17 cellular contexts compared by ENCODE assay signal in genomic region chr9:6418764-6419163, GRCh38. TPM values are rescaled to one million over a fixed set of nuclear protein-coding genes. Genes with fewer than 3 reads are reported as not detected.
DNase-seq lines count a peak whose midpoint lies in the region; FAIRE-seq and TF ChIP-seq lines count a peak whose summit lies in the region.
"Had no signal": no experiment of that assay in that cellular context is flagged by ENCODE, and none has a peak within 500 bp of the region (broad histone marks: within the 10 kb centered on the region; RNA-seq: fewer than 3 reads in every experiment).

No MANE protein-coding gene starts in this region.

- no TSS peak for BruUV-seq in MCF 10A (replicated peaks; lab: Mats Ljungman, UMichigan)

- TF ChIP-seq POLR2A in breast epithelium (IDR thresholded peaks at IDR 0.05), result no peak

- no peak for DNase-seq in MCF 10A (ENCODE audit: unreplicated experiment)
- DNase-seq in breast epithelium (ENCODE audit: low spot score in 2 of 2), result no peak
- DNase-seq in astrocyte (ENCODE audit: low read depth), result no peak
- no peak for DNase-seq in activated CD4-positive, CD25-positive, alpha-beta regulatory T cell (lab: John Stamatoyannopoulos, UW)
- DNase-seq in effector CD8-positive, alpha-beta T cell (lab: John Stamatoyannopoulos, UW), result no peak
- no peak for DNase-seq in stimulated activated CD4-positive, alpha-beta T cell treated with anti-CD3 and anti-CD28 coated beads, Interleukin-15, amount 100 ng/mL, for 24 hours
- DNase-seq in GM19238 (ENCODE audit: insufficient read length, low spot score), result no peak
- DNase-seq: DMS53; head of caudate nucleus; NCI-H1930; NCI-H524; pancreas; stimulated activated naive CD4-positive, alpha-beta T cell treated with Interleukin-2 at 50 U/mL for 16 hours; SW 1271 had no signal

- H3K79me2 ChIP-seq in Loucy (ENCODE audit: insufficient read depth, low read length) (peaks cover 100% of the 10 kb centered on the region), astrocyte (ENCODE audit: insufficient read depth, low read length) (peaks cover 98% of the 10 kb centered on the region)

- H2AFZ ChIP-seq in Loucy (ENCODE audit: low read length), result no peak overlapping the region
- no peak overlapping the region for H2AFZ ChIP-seq in astrocyte (ENCODE audit: low read depth, low read length)

- POLR2A ChIA-PET in MCF 10A (lab: Yijun Ruan, JAX), result interaction anchor here (2.3 kb wide), 1 partner anchor 15 kb away, joined by 7 read pairs; no protein-coding TSS in a partner anchor

- TF ChIP-seq CTCF in MCF 10A (IDR thresholded peaks at IDR 0.05; ENCODE audit: unreplicated experiment), result no peak
- TF ChIP-seq CTCF in breast epithelium (IDR thresholded peaks at IDR 0.05), result no peak
- TF ChIP-seq CTCF in Loucy (conservative IDR thresholded peaks at IDR 0.05; ENCODE audit: low read length), result no peak
- TF ChIP-seq CTCF in astrocyte (IDR thresholded peaks at IDR 0.05; ENCODE audit: insufficient read depth, low read depth, low read length), result no peak

- peaks cover 88% of the 10 kb centered on the region for H4K20me1 ChIP-seq in Loucy (ENCODE audit: insufficient read depth, low read length, poor library complexity, severe bottlenecking)
- peaks cover 76% of the 10 kb centered on the region for H4K20me1 ChIP-seq in astrocyte (ENCODE audit: insufficient read depth, low read length)

- no peaks in the 10 kb centered on the region for H3K4me1 ChIP-seq in breast epithelium
- peaks cover 61% of the 10 kb centered on the region for H3K4me1 ChIP-seq in Loucy (ENCODE audit: insufficient read depth, low read length, poor library complexity, severe bottlenecking)
- peaks cover 12% of the 10 kb centered on the region for H3K4me1 ChIP-seq in astrocyte (ENCODE audit: insufficient read depth, low read length)

- H3K4me1 Mint-ChIP-seq in MCF 10A (ENCODE audit: insufficient read depth, unreplicated experiment) (peaks cover 30% of the 10 kb centered on the region), astrocyte (ENCODE audit: low read depth, unreplicated experiment) (peaks cover 11% of the 10 kb centered on the region)

- peak overlapping the region; percentile 90 for H3K4me2 ChIP-seq in Loucy (ENCODE audit: low read depth, low read length, poor library complexity, severe bottlenecking)
- H3K4me2 ChIP-seq in astrocyte (ENCODE audit: low read length), result peak overlapping the region; percentile 7

- no peaks in the 10 kb centered on the region for H3F3A ChIP-seq in Loucy (ENCODE audit: low read depth)

- H3K9me3 ChIP-seq in breast epithelium (no peaks in the 10 kb centered on the region), Loucy (ENCODE audit: insufficient read depth, low read depth, low read length) (no peaks in the 10 kb centered on the region), astrocyte (ENCODE audit: insufficient read depth, low read depth, low read length) (no peaks in the 10 kb centered on the region)
- H3K9me3 ChIP-seq: pancreas had no signal

- no peak for FAIRE-seq in astrocyte (lab: Jason Lieb, UNC)
- FAIRE-seq: islet of Langerhans had no signal

- H3K36me3 ChIP-seq in breast epithelium (no peaks in the 10 kb centered on the region), Loucy (ENCODE audit: insufficient read depth, low read length) (peaks cover 17% of the 10 kb centered on the region; the same call in 1 of the 2 replicates), astrocyte (ENCODE audit: insufficient read depth, low read length) (peaks cover 8% of the 10 kb centered on the region)
- H3K36me3 ChIP-seq: pancreas had no signal

- H3K4me3 ChIP-seq in breast epithelium (no peak overlapping the region), Loucy (ENCODE audit: low read length, poor library complexity, severe bottlenecking) (peak overlapping the region; percentile 67), astrocyte (ENCODE audit: insufficient read depth, low read depth, low read length) (no peak overlapping the region)
- H3K4me3 ChIP-seq: pancreas had no signal

- intact Hi-C loops in MCF 10A (cut with micrococcal nuclease) (no loop called here), breast epithelium (cut with DNase I; ENCODE audit: low total_unique reads) (no loop called here)

- H3K9me3 Mint-ChIP-seq in MCF 10A (ENCODE audit: unreplicated experiment) (no peaks in the 10 kb centered on the region), astrocyte (ENCODE audit: unreplicated experiment) (no peaks in the 10 kb centered on the region)
- H3K9me3 Mint-ChIP-seq: WTC11 had no signal

- peak overlapping the region; percentile 10 for H3K4me3 Mint-ChIP-seq in MCF 10A (ENCODE audit: unreplicated experiment)
- no peak overlapping the region for H3K4me3 Mint-ChIP-seq in astrocyte (ENCODE audit: unreplicated experiment)
- H3K4me3 Mint-ChIP-seq: WTC11 had no signal

- no peaks in the 10 kb centered on the region for H3K27me3 ChIP-seq in breast epithelium
- no peaks in the 10 kb centered on the region for H3K27me3 ChIP-seq in Loucy (ENCODE audit: insufficient read depth, low read length, poor library complexity, severe bottlenecking)
- H3K27me3 ChIP-seq in astrocyte (ENCODE audit: insufficient read depth, low read length), result no peaks in the 10 kb centered on the region
- H3K27me3 ChIP-seq: pancreas had no signal

- peak overlapping the region; percentile 8 for H3K27ac Mint-ChIP-seq in MCF 10A (ENCODE audit: low read depth, unreplicated experiment)
- no peak overlapping the region for H3K27ac Mint-ChIP-seq in astrocyte (ENCODE audit: unreplicated experiment)

- no peak overlapping the region for H3K27ac ChIP-seq in breast epithelium
- H3K27ac ChIP-seq in astrocyte (ENCODE audit: low read depth, low read length), result no peak overlapping the region
- H3K27ac ChIP-seq: pancreas had no signal

- CTCF ChIA-PET in MCF 10A (lab: Yijun Ruan, JAX), result interaction anchor here (0.9 to 1.4 kb wide), 3 partner anchors 16 to 65 kb away, joined by 3 read pairs; no protein-coding TSS in a partner anchor

- H3K9ac ChIP-seq in Loucy (ENCODE audit: low read depth, low read length, poor library complexity, severe bottlenecking) (peak overlapping the region; percentile 56), astrocyte (ENCODE audit: low read length) (no peak overlapping the region)

- H3K27me3 Mint-ChIP-seq in MCF 10A (ENCODE audit: insufficient read depth, unreplicated experiment) (no peaks in the 10 kb centered on the region), astrocyte (ENCODE audit: low read depth, unreplicated experiment) (no peaks in the 10 kb centered on the region)

- H3K9me2 ChIP-seq in Loucy (replicated peaks; ENCODE audit: low read depth, low read length), result no peaks in the 10 kb centered on the region

- peaks cover 5% of the 10 kb centered on the region for H3K36me3 Mint-ChIP-seq in MCF 10A (ENCODE audit: insufficient read depth, unreplicated experiment)
- no peaks in the 10 kb centered on the region for H3K36me3 Mint-ChIP-seq in astrocyte (ENCODE audit: low read depth, unreplicated experiment)

RNA-seq across cellular contexts. Expression of gene UHRF2, which starts 5.8 kb away (rescaled TPM):
- total RNA-seq in MCF 10A (2022) (54.6 and 58.3 TPM in 2 replicates), breast epithelium (10 to 100 TPM; 61.0 to 95.6 (median 62.6) TPM), astrocyte (36.4 and 37.4 TPM in 2 replicates)
